In genomic region chr6:33192105-33192646, GRCh38 we compare ENCODE assay signal across 2 cellular contexts.
TF ChIP-seq lines count a peak whose summit lies in the region.

Gene COL11A2 (minus strand): TSS chr6:33192467. CDS start chr6:33192240, 227 bp downstream.

TF ChIP-seq in IMR-90, 13 proteins besides CTCF, POLR2A, EP300 and RAD21:
- TF ChIP-seq RCOR1 (IDR thresholded peaks at IDR 0.05; ENCODE audit: insufficient replicate concordance, low read length) (no peak), NFE2L2 (IDR thresholded peaks at IDR 0.05; ENCODE audit: low read depth, low read length) (no peak)

TF ChIP-seq in H1, 55 proteins besides CTCF, POLR2A, EP300 and RAD21:
- TF ChIP-seq SIN3A (conservative IDR thresholded peaks at IDR 0.05 in 1 of 2, IDR thresholded peaks at IDR 0.05 in 1 of 2; ENCODE audit: low read depth in 1 of 2, low read length in 2 of 2) (0 out of 4 replicates have a peak, but pooled peaks of 1 of the 2 experiments have one; percentile 62), SP1 (IDR thresholded peaks at IDR 0.05; ENCODE audit: low read depth, low read length) (no peak), TBP (IDR thresholded peaks at IDR 0.05; ENCODE audit: low read depth, low read length) (no peak), HDAC6 (IDR thresholded peaks at IDR 0.05; ENCODE audit: low read depth, low read length) (no peak)
TF ChIP-seq in H1: peak in this region for 1.
